Comparison of ENCODE assay signal across 31 cellular contexts in the genomic region with DNA sequence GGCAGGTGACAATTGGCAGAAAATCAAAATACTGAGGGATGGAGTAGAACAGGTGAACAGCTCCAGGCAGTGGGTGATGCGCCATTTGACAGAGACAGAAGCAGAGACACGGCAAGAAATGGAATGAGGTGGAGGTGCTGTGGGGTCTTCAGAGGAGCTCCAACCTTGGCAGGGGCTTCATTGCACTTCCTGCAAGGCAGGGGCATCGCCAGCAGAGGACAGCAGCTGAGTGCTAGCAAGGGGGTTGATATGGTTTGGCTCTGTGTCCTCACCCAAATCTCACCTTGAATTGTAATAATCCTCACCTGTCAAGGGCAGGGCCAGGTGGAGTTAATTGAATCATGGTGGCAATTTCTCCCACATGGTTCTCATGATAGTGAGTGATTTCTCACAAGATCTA. TPM values are rescaled to one million over a fixed set of nuclear protein-coding genes. Genes with fewer than 3 reads are reported as not detected.
A peak's percentile ranks its signal among the peaks of the same experiment; 100 is the strongest.
DNase-seq lines count a peak whose midpoint lies in the region; TF ChIP-seq lines count a peak whose summit lies in the region.
"Had no signal": no experiment of that assay in that cellular context is flagged by ENCODE, and none has a peak within 500 bp of the region (broad histone marks: within the 10 kb centered on the region; RNA-seq: fewer than 3 reads in every experiment).

No MANE protein-coding gene starts in this region.

- H3K4me1 ChIP-seq in Caco-2 (no peaks in the 10 kb centered on the region), Loucy (ENCODE audit: insufficient read depth, low read length, poor library complexity, severe bottlenecking) (no peaks in the 10 kb centered on the region), endodermal cell (ENCODE audit: control insufficient read depth, insufficient read depth, low read length) (peaks cover 3% of the 10 kb centered on the region)
- H3K4me1 ChIP-seq: BLaER1, HAP-1, left lung, neural progenitor cell, pancreas, uterus had no signal

- H3K4me3 Mint-ChIP-seq in Caco-2 (ENCODE audit: unreplicated experiment) (no peak overlapping the region), endodermal cell (no peak overlapping the region), mesothelial cell of epicardium (no peak overlapping the region)
- H3K4me3 Mint-ChIP-seq: activated T-cell treated with anti-CD3 and anti-CD28 coated beads, Interleukin-2, amount 50 U/mL, for 4 hours; effector memory CD8-positive, alpha-beta T cell; neural progenitor cell had no signal

- BruUV-seq in Caco-2 (replicated peaks; lab: Mats Ljungman, UMichigan) = no TSS peak

- TF ChIP-seq CTCF in Caco-2 (IDR thresholded peaks at IDR 0.05; ENCODE audit: insufficient read depth in 1 of 2, low read depth in 1 of 2, low read length in 1 of 2, severe bottlenecking in 1 of 2, unreplicated experiment in 1 of 2) (no peak), GM12865 (IDR thresholded peaks at IDR 0.05; ENCODE audit: insufficient read depth, low read depth, low read length, missing control alignments) (peak; percentile 10), Loucy (conservative IDR thresholded peaks at IDR 0.05; ENCODE audit: low read length) (peak; percentile 40), endodermal cell (conservative IDR thresholded peaks at IDR 0.05) (peak; percentile 58), mesothelial cell of epicardium (IDR thresholded peaks at IDR 0.05; ENCODE audit: unreplicated experiment) (no peak)

- CTCF ChIA-PET in Caco-2 (lab: Charles Lee) = no interaction called here

- H3K9me3 ChIP-seq in Caco-2 = no peaks in the 10 kb centered on the region
- H3K9me3 ChIP-seq in Loucy (ENCODE audit: insufficient read depth, low read depth, low read length) = no peaks in the 10 kb centered on the region
- H3K9me3 ChIP-seq in endodermal cell (ENCODE audit: control insufficient read depth, low read length) = no peaks in the 10 kb centered on the region
- H3K9me3 ChIP-seq: BLaER1, HAP-1, left lung, pancreas, thoracic aorta, uterus had no signal

- H3K4me1 Mint-ChIP-seq in Caco-2 (ENCODE audit: low read depth, unreplicated experiment) (no peaks in the 10 kb centered on the region), endodermal cell (peaks cover 21% of the 10 kb centered on the region), mesothelial cell of epicardium (no peaks in the 10 kb centered on the region)

- H3K9ac ChIP-seq in Loucy (ENCODE audit: low read depth, low read length, poor library complexity, severe bottlenecking) = no peak overlapping the region
- no peak overlapping the region for H3K9ac ChIP-seq in endodermal cell (ENCODE audit: extremely low read depth, low read length, poor library complexity, severe bottlenecking)
- H3K9ac ChIP-seq: BLaER1, neural progenitor cell had no signal

- no peaks in the 10 kb centered on the region for H3K9me2 ChIP-seq in Loucy (replicated peaks; ENCODE audit: low read depth, low read length)

- POLR2A ChIA-PET in Caco-2 (lab: Charles Lee) = no interaction called here

- no peaks in the 10 kb centered on the region for H3K79me2 ChIP-seq in Loucy (ENCODE audit: insufficient read depth, low read length)

- DNase-seq in Caco-2 (no peak), GM12865 (ENCODE audit: low read depth) (no peak), endodermal cell (peak; percentile 60), mesothelial cell of epicardium (ENCODE audit: low spot score in 2 of 2, unreplicated experiment in 2 of 2) (no peak), islet precursor cell (no peak)
- no peak for DNase-seq in stimulated activated CD4-positive, alpha-beta T cell treated with anti-CD3 and anti-CD28 coated beads, Interleukin-2, amount 100 ng/mL, for 24 hours
- DNase-seq: activated CD4-positive, alpha-beta T cell treated with anti-CD3 and anti-CD28 coated beads for 48 hours; activated gamma-delta T cell treated with Interleukin-2 at 50 U/mL for 16 hours; activated T-cell treated with anti-CD3 and anti-CD28 coated beads, Interleukin-2, amount 50 U/mL, for 4 hours; central memory CD4-positive, alpha-beta T cell; effector memory CD8-positive, alpha-beta T cell; glutamatergic neuron; Kasumi-1; left lung; mesendoderm; NCI-H146; NCI-H748 treated with DMSO at 0.1 percent for 48 hours; pancreas; retina; SIG-M5; small intestine; stimulated activated naive CD4-positive, alpha-beta T cell; T-helper 9 cell; uterus had no signal

- H3K4me3 ChIP-seq in Caco-2 (ENCODE audit: low read depth, low read length) = no peak overlapping the region
- no peak overlapping the region for H3K4me3 ChIP-seq in GM12865 (ENCODE audit: low read depth, low read length)
- H3K4me3 ChIP-seq in Loucy (ENCODE audit: low read length, poor library complexity, severe bottlenecking) = no peak overlapping the region
- no peak overlapping the region for H3K4me3 ChIP-seq in endodermal cell (ENCODE audit: low read length)
- H3K4me3 ChIP-seq: BLaER1, HAP-1, left lung, neural progenitor cell, pancreas, thoracic aorta, uterus had no signal

- H3K36me3 ChIP-seq in Caco-2 (ENCODE audit: control insufficient read depth, insufficient read depth, low read length) (no peaks in the 10 kb centered on the region), Loucy (ENCODE audit: insufficient read depth, low read length) (no peaks in the 10 kb centered on the region), endodermal cell (ENCODE audit: control insufficient read depth, insufficient read depth, low read length) (no peaks in the 10 kb centered on the region)
- H3K36me3 ChIP-seq: BLaER1, HAP-1, neural progenitor cell, pancreas, thoracic aorta, uterus had no signal

- H3K36me3 Mint-ChIP-seq in Caco-2 (ENCODE audit: insufficient read depth, unreplicated experiment) (no peaks in the 10 kb centered on the region), endodermal cell (ENCODE audit: low read depth) (no peaks in the 10 kb centered on the region), mesothelial cell of epicardium (no peaks in the 10 kb centered on the region)
- H3K36me3 Mint-ChIP-seq: neural progenitor cell had no signal

- no peak overlapping the region for H2AFZ ChIP-seq in Loucy (ENCODE audit: low read length)
- H2AFZ ChIP-seq: neural progenitor cell had no signal

- H3K27me3 Mint-ChIP-seq in Caco-2 (ENCODE audit: insufficient read depth, unreplicated experiment) = no peaks in the 10 kb centered on the region
- H3K27me3 Mint-ChIP-seq in endodermal cell (ENCODE audit: insufficient read depth) = peaks cover 8% of the 10 kb centered on the region
- H3K27me3 Mint-ChIP-seq in mesothelial cell of epicardium (ENCODE audit: low read depth) = no peaks in the 10 kb centered on the region

- 99 to 100% methylated on average over 2 to 3 of the region's 3 CpGs for WGBS in endodermal cell (ENCODE audit: insufficient coverage in 1 of 2, insufficient read length in 1 of 2), 2 experiments

- intact Hi-C loops in Caco-2 (cut with micrococcal nuclease; ENCODE audit: unreplicated experiment) = loop anchor here (5.0 kb wide), 1 partner anchor 66 kb away; no protein-coding TSS in a partner anchor

- no peaks in the 10 kb centered on the region for H4K20me1 ChIP-seq in Loucy (ENCODE audit: insufficient read depth, low read length, poor library complexity, severe bottlenecking)
- H4K20me1 ChIP-seq: BLaER1 had no signal

- H3F3A ChIP-seq in Loucy (ENCODE audit: low read depth) = no peaks in the 10 kb centered on the region

- no peak overlapping the region for H3K27ac ChIP-seq in endodermal cell (ENCODE audit: low read depth, low read length)
- H3K27ac ChIP-seq: BLaER1, left lung, neural progenitor cell, pancreas, thoracic aorta, uterus, VCaP had no signal

- H3K4me2 ChIP-seq in Loucy (ENCODE audit: low read depth, low read length, poor library complexity, severe bottlenecking) = no peak overlapping the region
- H3K4me2 ChIP-seq: BLaER1, neural progenitor cell had no signal

- H3K9me3 Mint-ChIP-seq in Caco-2 (ENCODE audit: unreplicated experiment) = no peaks in the 10 kb centered on the region
- H3K9me3 Mint-ChIP-seq in endodermal cell = no peaks in the 10 kb centered on the region
- H3K9me3 Mint-ChIP-seq in mesothelial cell of epicardium = no peaks in the 10 kb centered on the region
- H3K9me3 Mint-ChIP-seq: activated T-cell treated with anti-CD3 and anti-CD28 coated beads, Interleukin-2, amount 50 U/mL, for 4 hours; effector memory CD8-positive, alpha-beta T cell had no signal

- H3K27me3 ChIP-seq in Caco-2 (replicated peaks; ENCODE audit: control insufficient read depth, insufficient read depth, low read length) (no peaks in the 10 kb centered on the region), Loucy (ENCODE audit: insufficient read depth, low read length, poor library complexity, severe bottlenecking) (no peaks in the 10 kb centered on the region), endodermal cell (ENCODE audit: control insufficient read depth, insufficient read depth, low read length, poor library complexity, severe bottlenecking) (no peaks in the 10 kb centered on the region)
- H3K27me3 ChIP-seq: BLaER1, left lung, neural progenitor cell, pancreas, uterus had no signal

- H3K27ac Mint-ChIP-seq in Caco-2 (ENCODE audit: unreplicated experiment) (peak overlapping the region; percentile 35), endodermal cell (no peak overlapping the region), mesothelial cell of epicardium (no peak overlapping the region)
- H3K27ac Mint-ChIP-seq: effector memory CD8-positive, alpha-beta T cell; neural progenitor cell had no signal

RNA-seq across cellular contexts. Expression of a gene that starts 42.8 kb away (rescaled TPM):
- total RNA-seq in Caco-2 (2022) (6.9 and 7.6 TPM in 2 replicates), endodermal cell (under 1 TPM; 0.53 to 0.80 TPM), mesothelial cell of epicardium (not detected in 3 replicates)
- 0.32 TPM for polyA plus RNA-seq in endodermal cell (2013, experiment 1 of 2)
- polyA plus RNA-seq in endodermal cell (2013, experiment 2 of 2) = 0.41 TPM
- total RNA-seq: activated T-cell treated with anti-CD3 and anti-CD28 coated beads, Interleukin-2, amount 50 U/mL, for 4 hours; myocyte had no signal

Comparison
In these comparisons a context has a peak if more than half of its experiments do, and no peak if none do; other contexts are left out.
1. CTCF ChIP-seq: peak in GM12865 (single experiment), Loucy (single experiment) and endodermal cell (single experiment); none in Caco-2 (0 of 2) and mesothelial cell of epicardium (single experiment).